ENCODE assay signal across 1 cellular context in genomic region chr9:137406876-137407589, GRCh38.
TF ChIP-seq lines count a peak whose summit lies in the region.

No MANE protein-coding gene starts in this region.

TF ChIP-seq in HCT116, 20 proteins besides CTCF, POLR2A, EP300 and RAD21:
- TF ChIP-seq, protein P1, sequence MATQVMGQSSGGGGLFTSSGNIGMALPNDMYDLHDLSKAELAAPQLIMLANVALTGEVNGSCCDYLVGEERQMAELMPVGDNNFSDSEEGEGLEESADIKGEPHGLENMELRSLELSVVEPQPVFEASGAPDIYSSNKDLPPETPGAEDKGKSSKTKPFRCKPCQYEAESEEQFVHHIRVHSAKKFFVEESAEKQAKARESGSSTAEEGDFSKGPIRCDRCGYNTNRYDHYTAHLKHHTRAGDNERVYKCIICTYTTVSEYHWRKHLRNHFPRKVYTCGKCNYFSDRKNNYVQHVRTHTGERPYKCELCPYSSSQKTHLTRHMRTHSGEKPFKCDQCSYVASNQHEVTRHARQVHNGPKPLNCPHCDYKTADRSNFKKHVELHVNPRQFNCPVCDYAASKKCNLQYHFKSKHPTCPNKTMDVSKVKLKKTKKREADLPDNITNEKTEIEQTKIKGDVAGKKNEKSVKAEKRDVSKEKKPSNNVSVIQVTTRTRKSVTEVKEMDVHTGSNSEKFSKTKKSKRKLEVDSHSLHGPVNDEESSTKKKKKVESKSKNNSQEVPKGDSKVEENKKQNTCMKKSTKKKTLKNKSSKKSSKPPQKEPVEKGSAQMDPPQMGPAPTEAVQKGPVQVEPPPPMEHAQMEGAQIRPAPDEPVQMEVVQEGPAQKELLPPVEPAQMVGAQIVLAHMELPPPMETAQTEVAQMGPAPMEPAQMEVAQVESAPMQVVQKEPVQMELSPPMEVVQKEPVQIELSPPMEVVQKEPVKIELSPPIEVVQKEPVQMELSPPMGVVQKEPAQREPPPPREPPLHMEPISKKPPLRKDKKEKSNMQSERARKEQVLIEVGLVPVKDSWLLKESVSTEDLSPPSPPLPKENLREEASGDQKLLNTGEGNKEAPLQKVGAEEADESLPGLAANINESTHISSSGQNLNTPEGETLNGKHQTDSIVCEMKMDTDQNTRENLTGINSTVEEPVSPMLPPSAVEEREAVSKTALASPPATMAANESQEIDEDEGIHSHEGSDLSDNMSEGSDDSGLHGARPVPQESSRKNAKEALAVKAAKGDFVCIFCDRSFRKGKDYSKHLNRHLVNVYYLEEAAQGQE (IDR thresholded peaks at IDR 0.05; ENCODE audit: low read depth) = no peak
- TF ChIP-seq ZFX (IDR thresholded peaks at IDR 0.05) = peak; percentile 59; the same call in 1 of the 2 replicates
- TF ChIP-seq, protein P2, sequence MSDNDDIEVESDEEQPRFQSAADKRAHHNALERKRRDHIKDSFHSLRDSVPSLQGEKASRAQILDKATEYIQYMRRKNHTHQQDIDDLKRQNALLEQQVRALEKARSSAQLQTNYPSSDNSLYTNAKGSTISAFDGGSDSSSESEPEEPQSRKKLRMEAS (IDR thresholded peaks at IDR 0.05) = no peak
TF ChIP-seq in HCT116: peak in this region for 1.
